In the genomic region with DNA sequence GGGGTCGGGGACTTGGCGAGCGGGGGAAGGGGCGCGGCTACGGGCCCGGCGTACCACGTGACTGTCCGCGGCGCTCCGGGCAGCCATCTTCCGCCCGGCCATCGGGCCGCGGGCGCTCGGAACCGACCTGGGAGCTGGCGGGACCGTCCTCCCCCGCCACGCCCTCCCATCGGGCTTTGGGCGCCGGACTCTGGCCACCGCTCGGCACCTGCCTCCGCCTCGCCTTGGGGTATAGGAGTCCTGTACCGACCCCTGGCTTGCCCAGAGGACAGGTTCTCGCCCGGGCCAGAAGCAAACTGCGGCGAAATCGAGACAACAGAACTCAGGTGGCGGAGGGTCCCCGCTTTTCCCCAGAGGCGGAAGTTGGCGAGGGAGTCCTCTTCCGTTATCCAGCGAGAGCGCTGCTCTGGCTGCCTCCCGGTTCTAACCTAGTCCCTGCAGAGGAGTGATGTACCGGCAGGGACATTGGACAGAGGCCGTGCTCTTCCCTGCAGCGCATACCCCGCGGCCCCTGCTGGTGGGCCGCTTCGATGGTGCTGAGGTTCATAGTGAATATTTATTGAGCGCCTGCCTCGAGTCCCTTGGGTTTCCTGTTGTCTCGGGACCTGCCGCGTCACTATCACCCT, we compare ENCODE assay signal across 8 cellular contexts. TPM values are rescaled to one million over a fixed set of nuclear protein-coding genes. Genes with fewer than 3 reads are reported as not detected.
DNase-seq lines count a peak whose midpoint lies in the region; ATAC-seq and TF ChIP-seq lines count a peak whose summit lies in the region.

No MANE protein-coding gene starts in this region.

- H3K27ac Mint-ChIP-seq in neural crest cell (ENCODE audit: unreplicated experiment), result peak overlapping the region; percentile 98

- H3K4me3 Mint-ChIP-seq in neural crest cell, result peak overlapping the region; percentile 99

- peak in 1 of 2 donors; percentile 49 for TF ChIP-seq POLR2A in thyroid gland (IDR thresholded peaks at IDR 0.05)

- no peaks in the 10 kb centered on the region for H3K9me3 ChIP-seq in HUES48 (ENCODE audit: control insufficient read depth, insufficient read depth, low read length)
- no peaks in the 10 kb centered on the region for H3K9me3 ChIP-seq in thyroid gland

- H3K36me3 ChIP-seq in HUES48 (ENCODE audit: control insufficient read depth, insufficient read depth, low read length) (peaks cover 3% of the 10 kb centered on the region; the same call in 1 of the 2 replicates), thyroid gland (no peaks in the 10 kb centered on the region)

- peak; percentile 32 for ATAC-seq in GM21447 (IDR thresholded peaks at IDR 0.05; ENCODE audit: unreplicated experiment)

- no peaks in the 10 kb centered on the region for H3K9me3 Mint-ChIP-seq in neural crest cell

- TF ChIP-seq CTCF in foreskin fibroblast (IDR thresholded peaks at IDR 0.05; ENCODE audit: low read depth, low read length) (peak; percentile 73), neural crest cell (conservative IDR thresholded peaks at IDR 0.05) (peak; percentile 61), thyroid gland (IDR thresholded peaks at IDR 0.05) (peak in 5 of 6 experiments; percentile 17 to 62 (median 48))

- peaks cover 28% of the 10 kb centered on the region for H3K4me1 Mint-ChIP-seq in neural crest cell

- peaks cover 5% of the 10 kb centered on the region; the same call in 1 of the 2 replicates for H3K27me3 ChIP-seq in HUES48 (ENCODE audit: control insufficient read depth, insufficient read depth, low read length)
- no peaks in the 10 kb centered on the region for H3K27me3 ChIP-seq in thyroid gland

- peaks cover under 1% of the 10 kb centered on the region for H3K36me3 Mint-ChIP-seq in neural crest cell (ENCODE audit: low read depth)

- intact Hi-C loops in thyroid gland (cut with DNase I), result loop anchor here (5.0 kb wide), 2 partner anchors 68 to 253 kb away; no protein-coding TSS in a partner anchor

- peak; percentile 74 for DNase-seq in EL
- peak; percentile 73 for DNase-seq in RPMI8226
- peak; percentile 55 for DNase-seq in activated gamma-delta T cell treated with Interleukin-2 at 50 U/mL for 16 hours
- peak; percentile 58 to 92 for DNase-seq in foreskin fibroblast
- DNase-seq in neural crest cell (ENCODE audit: low read depth, low spot score), result peak; percentile 56
- peak; percentile 80 to 82 for DNase-seq in thyroid gland

- H3K27me3 Mint-ChIP-seq in neural crest cell (ENCODE audit: low read depth), result peaks cover 2% of the 10 kb centered on the region

- H3K27ac ChIP-seq in HUES48 (ENCODE audit: low read depth, low read length) (peak overlapping the region; percentile 98), thyroid gland (peak overlapping the region; percentile 99)

- H3K4me3 ChIP-seq in HUES48 (ENCODE audit: low read depth, low read length) (peak overlapping the region; percentile 74), foreskin fibroblast (ENCODE audit: low read depth in 1 of 2, low read length in 2 of 2) (peak overlapping the region; percentile 83 to 93), thyroid gland (replicated peaks in 1 of 3) (peak overlapping the region; percentile 50 to 95 (median 78))

- WGBS in thyroid gland, 2 donors, result 0% methylated on average over 8 to 40 of the region's 58 CpGs

- H3K4me1 ChIP-seq in HUES48 (ENCODE audit: control insufficient read depth, insufficient read depth, low read length) (peaks cover 63% of the 10 kb centered on the region), thyroid gland (peaks cover 24 to 32% of the 10 kb centered on the region in 2 donors)

- H3K9ac ChIP-seq in HUES48 (ENCODE audit: low read depth, low read length), result peak overlapping the region; percentile 87

RNA-seq across cellular contexts. Expression of gene SGMS1, which starts 1.2 kb away (rescaled TPM):
- total RNA-seq in neural crest cell (14.2 and 14.4 TPM in 2 replicates), thyroid gland (10 to 100 TPM; 80.8 to 98.9 (median 90.7) TPM)

Comparison
In these comparisons a context has a peak if more than half of its experiments do, and no peak if none do; other contexts are left out.
1. Peak in every context shown above with its lines: DNase-seq, ATAC-seq, H3K4me3 ChIP-seq and H3K27ac ChIP-seq.